8 cellular contexts compared by ENCODE assay signal in genomic region chr14:56119221-56119967, GRCh38. TPM values are rescaled to one million over a fixed set of nuclear protein-coding genes. Genes with fewer than 3 reads are reported as not detected.
DNase-seq lines count a peak whose midpoint lies in the region; TF ChIP-seq lines count a peak whose summit lies in the region.

No MANE protein-coding gene starts in this region.

- TF ChIP-seq CTCF in MCF 10A (IDR thresholded peaks at IDR 0.05; ENCODE audit: unreplicated experiment) = no peak

- peaks cover 22% of the 10 kb centered on the region for H3K27me3 ChIP-seq in HUES64 (ENCODE audit: insufficient read depth, low read length)

- peaks cover 38% of the 10 kb centered on the region for H3K27me3 Mint-ChIP-seq in T-helper 1 cell treated with Interleukin-12 subunit alpha and Interleukin-12 subunit beta and Interleukin-4 antibody, amounts not matched to agents 30 μg/mL and 1 μg/mL, for 36 hours (ENCODE audit: low read depth)
- H3K27me3 Mint-ChIP-seq in MCF 10A (ENCODE audit: insufficient read depth, unreplicated experiment) = peaks cover 55% of the 10 kb centered on the region

- DNase-seq in NCI-H1417 (lab: John Stamatoyannopoulos, UW) (peak; percentile 55 to 85 (median 81)), NCI-H1417 treated with DMSO at 0.1 percent for 48 hours (lab: John Stamatoyannopoulos, UW) (no peak), MCF 10A (ENCODE audit: unreplicated experiment) (no peak), iPS-NIHi7 (ENCODE audit: extremely low spot score) (peak; percentile 28), skeletal muscle cell (ENCODE audit: low read depth) (no peak), SKM-1 (lab: John Stamatoyannopoulos, UW; ENCODE audit: unreplicated experiment) (no peak)

- WGBS in HUES64 = under 1% methylated on average over 49 of the region's 49 CpGs

- H3K27ac ChIP-seq in HUES64 (ENCODE audit: low read depth, low read length) = peak overlapping the region; percentile 13; the same call in 1 of the 2 replicates

- H3K36me3 Mint-ChIP-seq in T-helper 1 cell treated with Interleukin-12 subunit alpha and Interleukin-12 subunit beta and Interleukin-4 antibody, amounts not matched to agents 30 μg/mL and 1 μg/mL, for 36 hours (ENCODE audit: low read depth) = peaks cover 2% of the 10 kb centered on the region
- no peaks in the 10 kb centered on the region for H3K36me3 Mint-ChIP-seq in MCF 10A (ENCODE audit: insufficient read depth, unreplicated experiment)

- H3K4me3 ChIP-seq in HUES64 (ENCODE audit: low read length) (peak overlapping the region; percentile 76), skeletal muscle cell (ENCODE audit: low read depth, low read length) (peak overlapping the region; percentile 72)

- peak overlapping the region; percentile 36 for H3K27ac Mint-ChIP-seq in T-helper 1 cell treated with Interleukin-12 subunit alpha and Interleukin-12 subunit beta and Interleukin-4 antibody, amounts not matched to agents 30 μg/mL and 1 μg/mL, for 36 hours
- no peak overlapping the region for H3K27ac Mint-ChIP-seq in MCF 10A (ENCODE audit: low read depth, unreplicated experiment)

- POLR2A ChIA-PET in MCF 10A (lab: Yijun Ruan, JAX) = interaction anchor here (1.2 kb wide), 1 partner anchor 271 kb away, joined by 3 read pairs; no protein-coding TSS in a partner anchor

- H3K4me1 ChIP-seq in HUES64 (ENCODE audit: insufficient read depth, low read length) = peaks cover 27% of the 10 kb centered on the region

- H3K4me1 Mint-ChIP-seq in T-helper 1 cell treated with Interleukin-12 subunit alpha and Interleukin-12 subunit beta and Interleukin-4 antibody, amounts not matched to agents 30 μg/mL and 1 μg/mL, for 36 hours (ENCODE audit: low read depth) = peaks cover 35% of the 10 kb centered on the region
- H3K4me1 Mint-ChIP-seq in MCF 10A (ENCODE audit: insufficient read depth, unreplicated experiment) = no peaks in the 10 kb centered on the region

- peak overlapping the region; percentile 66 for H3K9ac ChIP-seq in HUES64 (ENCODE audit: low read depth, low read length)

- H3K9me3 Mint-ChIP-seq in T-helper 1 cell treated with Interleukin-12 subunit alpha and Interleukin-12 subunit beta and Interleukin-4 antibody, amounts not matched to agents 30 μg/mL and 1 μg/mL, for 36 hours = no peaks in the 10 kb centered on the region
- no peaks in the 10 kb centered on the region for H3K9me3 Mint-ChIP-seq in MCF 10A (ENCODE audit: unreplicated experiment)

- intact Hi-C loops in MCF 10A (cut with micrococcal nuclease) = no loop called here

- CTCF ChIA-PET in MCF 10A (lab: Yijun Ruan, JAX) = interaction anchor here (0.7 kb wide), 4 partner anchors 14 to 394 kb away, joined by 3 read pairs; no protein-coding TSS in a partner anchor

- BruUV-seq in MCF 10A (replicated peaks; lab: Mats Ljungman, UMichigan) = no TSS peak

- no peaks in the 10 kb centered on the region for H3K9me3 ChIP-seq in HUES64 (ENCODE audit: insufficient read depth, low read depth, low read length)

- peak overlapping the region; percentile 82 for H3K4me3 Mint-ChIP-seq in T-helper 1 cell treated with Interleukin-12 subunit alpha and Interleukin-12 subunit beta and Interleukin-4 antibody, amounts not matched to agents 30 μg/mL and 1 μg/mL, for 36 hours
- H3K4me3 Mint-ChIP-seq in MCF 10A (ENCODE audit: unreplicated experiment) = peak overlapping the region; percentile 54

- no peaks in the 10 kb centered on the region for H3K36me3 ChIP-seq in HUES64 (ENCODE audit: insufficient read depth, low read length)

RNA-seq across cellular contexts. Expression of gene PELI2, which starts 1.2 kb away (rescaled TPM):
- 7.0 TPM for polyA plus RNA-seq in HUES64 (2013, experiment 1 of 2)
- 8.2 TPM for polyA plus RNA-seq in HUES64 (2013, experiment 2 of 2)
- total RNA-seq in MCF 10A (2022) = 0.19 and 0.34 TPM in 2 replicates

Comparison
In these comparisons a context has a peak if more than half of its experiments do, and no peak if none do; other contexts are left out.
1. DNase-seq: peak in NCI-H1417 (3 of 3) and iPS-NIHi7 (single experiment); none in NCI-H1417 treated with DMSO at 0.1 percent for 48 hours (single experiment), MCF 10A (single experiment), skeletal muscle cell (single experiment) and SKM-1 (single experiment).